21 cellular contexts compared by ENCODE assay signal in the genomic region with DNA sequence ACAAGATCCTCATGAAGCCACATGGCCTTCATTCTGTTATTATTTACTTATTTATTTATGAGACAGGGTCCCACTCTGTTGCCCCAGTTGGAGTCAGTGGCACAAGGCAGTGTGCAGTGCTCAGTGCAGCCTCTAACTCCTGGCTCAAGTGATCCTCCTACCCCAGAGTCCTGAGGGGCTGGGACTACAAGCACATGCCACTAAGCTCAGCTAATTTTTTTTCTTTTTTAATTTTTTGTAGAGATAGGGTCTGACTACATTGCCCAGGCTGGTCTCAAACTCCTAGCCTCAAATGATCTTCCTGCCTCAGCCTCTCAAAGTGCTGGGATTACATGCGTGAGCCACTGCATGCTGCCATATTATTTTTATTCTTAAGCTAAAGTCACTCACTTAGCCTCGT.
A peak's percentile ranks its signal among the peaks of the same experiment; 100 is the strongest.
DNase-seq lines count a peak whose midpoint lies in the region; ATAC-seq and TF ChIP-seq lines count a peak whose summit lies in the region.
"Had no signal": no experiment of that assay in that cellular context is flagged by ENCODE, and none has a peak within 500 bp of the region (broad histone marks: within the 10 kb centered on the region; RNA-seq: fewer than 3 reads in every experiment).

No MANE protein-coding gene starts in this region.

- peaks cover 2% of the 10 kb centered on the region for H3K27me3 Mint-ChIP-seq in endodermal cell (ENCODE audit: insufficient read depth)
- H3K27me3 Mint-ChIP-seq in CD4-positive, alpha-beta T cell = peaks cover 4% of the 10 kb centered on the region
- H3K27me3 Mint-ChIP-seq: B cell had no signal

- no peak overlapping the region for H3K27ac Mint-ChIP-seq in endodermal cell
- no peak overlapping the region for H3K27ac Mint-ChIP-seq in CD4-positive, alpha-beta T cell
- H3K27ac Mint-ChIP-seq: B cell; CD4-positive, alpha-beta memory T cell; CD8-positive, alpha-beta memory T cell had no signal

- WGBS in endodermal cell (ENCODE audit: insufficient coverage in 1 of 2, insufficient read length in 1 of 2), 2 experiments = 86% methylated on average over 2 of the region's 2 CpGs; no CpG with 5 or more reads in 1 of the 2 experiments

- POLR2A ChIA-PET in HEK293 (lab: Yijun Ruan, JAX) = no interaction called here
- POLR2A ChIA-PET in CD4-positive, alpha-beta T cell (lab: Charles Lee) = no interaction called here

- no peak for TF ChIP-seq CTCF in HEK293 (tag by site-specific recombination; IDR thresholded peaks at IDR 0.05)
- no peak for TF ChIP-seq CTCF in endodermal cell (conservative IDR thresholded peaks at IDR 0.05)
- TF ChIP-seq CTCF in neural cell (IDR thresholded peaks at IDR 0.05; ENCODE audit: poor library complexity, severe bottlenecking) = no peak
- TF ChIP-seq CTCF in CD4-positive, alpha-beta T cell (IDR thresholded peaks at IDR 0.05) = no peak

- H3K9ac ChIP-seq in endodermal cell (ENCODE audit: extremely low read depth, low read length, poor library complexity, severe bottlenecking) = no peak overlapping the region
- H3K9ac ChIP-seq in neural cell (ENCODE audit: low read length) = peak overlapping the region; percentile 57
- H3K9ac ChIP-seq: BLaER1 treated with 17β-estradiol and CSF1 and Interleukin-3, amounts not matched to agents 10 nM and 100 nM had no signal

- H3K4me1 Mint-ChIP-seq in endodermal cell = peaks cover 4% of the 10 kb centered on the region
- H3K4me1 Mint-ChIP-seq in CD4-positive, alpha-beta T cell (ENCODE audit: low read depth) = no peaks in the 10 kb centered on the region
- H3K4me1 Mint-ChIP-seq: B cell; CD4-positive, alpha-beta memory T cell; CD8-positive, alpha-beta memory T cell had no signal

- no peak for ATAC-seq in CD4-positive, alpha-beta T cell (ENCODE audit: poor library complexity)
- no peak for ATAC-seq in HG02884 (IDR thresholded peaks at IDR 0.05; ENCODE audit: unreplicated experiment)
- ATAC-seq: A549, GM12878 had no signal

- H3K36me3 Mint-ChIP-seq in endodermal cell (ENCODE audit: low read depth) = no peaks in the 10 kb centered on the region
- no peaks in the 10 kb centered on the region for H3K36me3 Mint-ChIP-seq in CD4-positive, alpha-beta T cell (ENCODE audit: low read depth)
- H3K36me3 Mint-ChIP-seq: CD4-positive, alpha-beta memory T cell; CD8-positive, alpha-beta memory T cell had no signal

- no peaks in the 10 kb centered on the region for H3K9me2 ChIP-seq in neural cell (ENCODE audit: insufficient read depth, low read length)

- DNase-seq in endodermal cell = peak; percentile 5
- no peak for DNase-seq in CD4-positive, alpha-beta T cell
- DNase-seq: AML-193; CD4-positive, alpha-beta memory T cell; CD8-positive, alpha-beta memory T cell; COR-L47; DMS 273 treated with DMSO at 0.1 percent for 48 hours; DMS153; DMS53; DMS79; DND-41; GDM1 had no signal

- H3K4me3 Mint-ChIP-seq in endodermal cell = no peak overlapping the region
- H3K4me3 Mint-ChIP-seq in CD4-positive, alpha-beta T cell = no peak overlapping the region
- H3K4me3 Mint-ChIP-seq: B cell; CD4-positive, alpha-beta memory T cell; CD8-positive, alpha-beta memory T cell had no signal

- CTCF ChIA-PET in HEK293 (lab: Yijun Ruan, JAX) = interaction anchor here (1.0 to 1.8 kb wide), 2 partner anchors 15 to 235 kb away, joined by 4 to 10 read pairs; no protein-coding TSS in a partner anchor
- CTCF ChIA-PET in CD4-positive, alpha-beta T cell (lab: Charles Lee) = no interaction called here

- H3K27me3 ChIP-seq in endodermal cell (ENCODE audit: control insufficient read depth, insufficient read depth, low read length, poor library complexity, severe bottlenecking) (no peaks in the 10 kb centered on the region), neural cell (ENCODE audit: insufficient read depth, low read depth, low read length) (no peaks in the 10 kb centered on the region)
- no peaks in the 10 kb centered on the region for H3K27me3 ChIP-seq in CD4-positive, alpha-beta T cell (ENCODE audit: control insufficient read depth, insufficient read depth, low read length)
- H3K27me3 ChIP-seq: BLaER1 treated with 17β-estradiol and CSF1 and Interleukin-3, amounts not matched to agents 10 nM and 100 nM had no signal

- H2AFZ ChIP-seq in neural cell (ENCODE audit: low read depth, low read length) = no peak overlapping the region

- no peaks in the 10 kb centered on the region for H3K79me2 ChIP-seq in neural cell (replicated peaks; ENCODE audit: insufficient read depth, low read length)

- H4K20me1 ChIP-seq in neural cell (ENCODE audit: insufficient read depth) = no peaks in the 10 kb centered on the region

- no peak for TF ChIP-seq EP300 in neural cell (conservative IDR thresholded peaks at IDR 0.05; ENCODE audit: poor library complexity, severe bottlenecking)

- no peak overlapping the region for H3K4me2 ChIP-seq in neural cell (ENCODE audit: low read length)
- H3K4me2 ChIP-seq: A549; BLaER1 treated with 17β-estradiol and CSF1 and Interleukin-3, amounts not matched to agents 10 nM and 100 nM had no signal

- no peak overlapping the region for H3K27ac ChIP-seq in HEK293 (ENCODE audit: extremely low read depth, low read depth, low read length)
- no peak overlapping the region for H3K27ac ChIP-seq in endodermal cell (ENCODE audit: low read depth, low read length)
- H3K27ac ChIP-seq in neural cell (ENCODE audit: low read length) = peak overlapping the region; percentile 85
- no peak overlapping the region for H3K27ac ChIP-seq in CD4-positive, alpha-beta T cell (ENCODE audit: low read depth, low read length)
- H3K27ac ChIP-seq: 22Rv1; A549; BLaER1 treated with 17β-estradiol and CSF1 and Interleukin-3, amounts not matched to agents 10 nM and 100 nM; C4-2B had no signal

- intact Hi-C loops in CD4-positive, alpha-beta T cell (cut with DNase I, micrococcal nuclease) = no loop called here

- H3K9me3 Mint-ChIP-seq in endodermal cell = no peaks in the 10 kb centered on the region
- no peaks in the 10 kb centered on the region for H3K9me3 Mint-ChIP-seq in CD4-positive, alpha-beta T cell
- H3K9me3 Mint-ChIP-seq: CD8-positive, alpha-beta memory T cell had no signal

- H3K36me3 ChIP-seq in HEK293 (ENCODE audit: control insufficient read depth in 2 of 2, insufficient read depth in 1 of 2, low read length in 2 of 2) (no peaks in the 10 kb centered on the region), endodermal cell (ENCODE audit: control insufficient read depth, insufficient read depth, low read length) (no peaks in the 10 kb centered on the region), neural cell (ENCODE audit: insufficient read depth, low read length) (no peaks in the 10 kb centered on the region)
- H3K36me3 ChIP-seq: BLaER1 treated with 17β-estradiol and CSF1 and Interleukin-3, amounts not matched to agents 10 nM and 100 nM had no signal

- H3K9me3 ChIP-seq in HEK293 (ENCODE audit: control insufficient read depth, insufficient read depth, low read depth, low read length) = no peaks in the 10 kb centered on the region; the same call in 1 of the 2 replicates
- no peaks in the 10 kb centered on the region for H3K9me3 ChIP-seq in endodermal cell (ENCODE audit: control insufficient read depth, low read length)
- H3K9me3 ChIP-seq in neural cell (ENCODE audit: low read length) = no peaks in the 10 kb centered on the region
- H3K9me3 ChIP-seq in CD4-positive, alpha-beta T cell (ENCODE audit: control insufficient read depth, low read length) = no peaks in the 10 kb centered on the region
- H3K9me3 ChIP-seq: BLaER1 treated with 17β-estradiol and CSF1 and Interleukin-3, amounts not matched to agents 10 nM and 100 nM had no signal

- no peaks in the 10 kb centered on the region for H3F3A ChIP-seq in neural cell (ENCODE audit: insufficient read depth, low read length, poor library complexity, severe bottlenecking)

- H3K4me3 ChIP-seq in HEK293 (ENCODE audit: low read depth, low read length) = no peak overlapping the region
- no peak overlapping the region for H3K4me3 ChIP-seq in endodermal cell (ENCODE audit: low read length)
- peak overlapping the region; percentile 41 for H3K4me3 ChIP-seq in neural cell (ENCODE audit: low read length)
- H3K4me3 ChIP-seq: A549; BLaER1 treated with 17β-estradiol and CSF1 and Interleukin-3, amounts not matched to agents 10 nM and 100 nM; GM12878 had no signal

- no peak for TF ChIP-seq RAD21 in neural cell (conservative IDR thresholded peaks at IDR 0.05)

- peaks cover 24% of the 10 kb centered on the region for H3K4me1 ChIP-seq in HEK293 (ENCODE audit: control insufficient read depth, insufficient read depth, low read length)
- H3K4me1 ChIP-seq in endodermal cell (ENCODE audit: control insufficient read depth, insufficient read depth, low read length) = peaks cover 1% of the 10 kb centered on the region
- H3K4me1 ChIP-seq: A549 had no signal

TF ChIP-seq in HEK293, 187 proteins besides CTCF, POLR2A, EP300 and RAD21:
- TF ChIP-seq ZNF473 (tag by site-specific recombination; IDR thresholded peaks at IDR 0.05) (no peak), SETDB1 (IDR thresholded peaks at IDR 0.05; ENCODE audit: insufficient read length, low read length) (no peak), ZNF121 (tag by site-specific recombination; IDR thresholded peaks at IDR 0.05) (peak; percentile 95), ZNF426 (tag by site-specific recombination; IDR thresholded peaks at IDR 0.05) (no peak)
- TF ChIP-seq, protein P1, sequence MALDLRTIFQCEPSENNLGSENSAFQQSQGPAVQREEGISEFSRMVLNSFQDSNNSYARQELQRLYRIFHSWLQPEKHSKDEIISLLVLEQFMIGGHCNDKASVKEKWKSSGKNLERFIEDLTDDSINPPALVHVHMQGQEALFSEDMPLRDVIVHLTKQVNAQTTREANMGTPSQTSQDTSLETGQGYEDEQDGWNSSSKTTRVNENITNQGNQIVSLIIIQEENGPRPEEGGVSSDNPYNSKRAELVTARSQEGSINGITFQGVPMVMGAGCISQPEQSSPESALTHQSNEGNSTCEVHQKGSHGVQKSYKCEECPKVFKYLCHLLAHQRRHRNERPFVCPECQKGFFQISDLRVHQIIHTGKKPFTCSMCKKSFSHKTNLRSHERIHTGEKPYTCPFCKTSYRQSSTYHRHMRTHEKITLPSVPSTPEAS (tag by site-specific recombination; IDR thresholded peaks at IDR 0.05) = no peak

TF ChIP-seq in neural cell, 6 proteins besides CTCF, POLR2A, EP300 and RAD21 (continues in another document):
- TF ChIP-seq EZH2 (IDR thresholded peaks at IDR 0.05; ENCODE audit: borderline replicate concordance, insufficient read depth, low read length, poor library complexity, severe bottlenecking) = no peak
- no peak for TF ChIP-seq POLR2AphosphoS5 (IDR thresholded peaks at IDR 0.05)
- no peak for TF ChIP-seq SMC3 (conservative IDR thresholded peaks at IDR 0.05; ENCODE audit: poor library complexity)
